8 cellular contexts compared by ENCODE assay signal in the genomic region with DNA sequence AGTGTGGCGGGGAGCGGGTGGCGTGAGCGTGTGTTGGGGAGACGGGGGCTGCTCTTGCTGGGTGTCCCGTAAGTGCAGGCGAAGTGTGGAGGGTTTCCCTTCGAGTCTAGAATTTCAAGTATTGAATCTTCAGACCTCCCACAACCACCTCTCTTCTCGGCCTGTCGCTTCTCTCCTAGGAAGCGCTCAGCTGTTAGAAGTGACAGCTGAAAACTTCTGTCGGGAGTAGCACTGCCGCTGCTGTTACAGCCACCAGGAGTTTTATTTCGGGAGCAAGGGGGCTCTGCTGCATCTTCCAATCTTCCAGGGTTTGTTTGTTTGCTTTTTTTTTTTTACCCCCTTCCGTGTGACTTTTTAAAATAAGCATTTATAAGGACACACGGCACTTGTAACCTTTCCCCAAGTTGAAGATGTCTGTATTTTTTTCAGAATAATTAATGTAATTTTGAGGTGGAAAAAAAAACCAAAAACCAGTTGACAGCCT. TPM values are rescaled to one million over a fixed set of nuclear protein-coding genes. Genes with fewer than 3 reads are reported as not detected.
DNase-seq lines count a peak whose midpoint lies in the region; TF ChIP-seq lines count a peak whose summit lies in the region.

No MANE protein-coding gene starts in this region.

- no peaks in the 10 kb centered on the region for H3K27me3 ChIP-seq in right atrium auricular region

- H3K4me3 ChIP-seq in right atrium auricular region, result peak overlapping the region; percentile 87 to 100
- H3K4me3 ChIP-seq in retinal pigment epithelial cell (ENCODE audit: low read length), result peak overlapping the region; percentile 71

- peak overlapping the region; percentile 85 for H3K27ac ChIP-seq in 22Rv1
- peak overlapping the region; percentile 80 for H3K27ac ChIP-seq in KOPT-K1 (ENCODE audit: low read depth, low read length, poor library complexity, severe bottlenecking)
- peak overlapping the region; percentile 87 to 96 for H3K27ac ChIP-seq in right atrium auricular region

- H3K9me3 ChIP-seq in KOPT-K1 (ENCODE audit: insufficient read depth, low read length, poor library complexity, severe bottlenecking) (no peaks in the 10 kb centered on the region), right atrium auricular region (no peaks in the 10 kb centered on the region)

- peak; percentile 41 for DNase-seq in EL
- peak; percentile 9 for DNase-seq in activated gamma-delta T cell treated with anti-CD3 and anti-CD28 coated beads, Interleukin-2, amount 50 U/mL, for 16 hours (ENCODE audit: low read depth)
- no peak for DNase-seq in right atrium auricular region (ENCODE audit: low spot score)
- DNase-seq in retinal pigment epithelial cell (ENCODE audit: low read depth), result no peak
- DNase-seq in cerebellar nuclear complex (lab: John Stamatoyannopoulos, UW), result no peak
- no peak for DNase-seq in NCI-H1417 treated with DMSO at 0.1 percent for 48 hours (lab: John Stamatoyannopoulos, UW)

- H3K36me3 ChIP-seq in KOPT-K1 (ENCODE audit: insufficient read depth, low read length), result peaks cover 29% of the 10 kb centered on the region
- H3K36me3 ChIP-seq in right atrium auricular region, result peaks cover 5% of the 10 kb centered on the region

- H3K4me1 ChIP-seq in right atrium auricular region, result peaks cover 0 to 24% of the 10 kb centered on the region in 2 donors

- TF ChIP-seq CTCF in 22Rv1 (IDR thresholded peaks at IDR 0.05) (no peak), right atrium auricular region (IDR thresholded peaks at IDR 0.05) (no peak), retinal pigment epithelial cell (conservative IDR thresholded peaks at IDR 0.05; ENCODE audit: low read depth, low read length) (no peak)

RNA-seq across cellular contexts. Expression of gene RPS6KB1, which starts 0.7 kb away (rescaled TPM):
- total RNA-seq in right atrium auricular region, result 10 to 100 TPM; 14.3 to 21.8 TPM

RNA-seq across cellular contexts. Expression of gene TUBD1, which starts 0.9 kb away (rescaled TPM):
- total RNA-seq in right atrium auricular region, result 1 to 10 TPM; 6.1 to 8.0 TPM

Comparison
In these comparisons a context has a peak if more than half of its experiments do, and no peak if none do; other contexts are left out.
1. DNase-seq: peak in EL (single experiment) and activated gamma-delta T cell treated with anti-CD3 and anti-CD28 coated beads, Interleukin-2, amount 50 U/mL, for 16 hours (single experiment); none in right atrium auricular region (single experiment), retinal pigment epithelial cell (single experiment), cerebellar nuclear complex (0 of 2) and NCI-H1417 treated with DMSO at 0.1 percent for 48 hours (single experiment).
2. Peak in every context shown above with its lines, with median percentiles within 50 percentile points of each other: H3K27ac ChIP-seq.